ENCODE assay signal across 15 cellular contexts in genomic region chr3:180085122-180085710, GRCh38. TPM values are rescaled to one million over a fixed set of nuclear protein-coding genes. Genes with fewer than 3 reads are reported as not detected.
DNase-seq lines count a peak whose midpoint lies in the region; ATAC-seq, FAIRE-seq and TF ChIP-seq lines count a peak whose summit lies in the region.
"Had no signal": no experiment of that assay in that cellular context is flagged by ENCODE, and none has a peak within 500 bp of the region (broad histone marks: within the 10 kb centered on the region; RNA-seq: fewer than 3 reads in every experiment).

No MANE protein-coding gene starts in this region.

- ATAC-seq in GM19324 (IDR thresholded peaks at IDR 0.05; ENCODE audit: low FRiP score, unreplicated experiment) (peak; percentile 53), HG03432 (IDR thresholded peaks at IDR 0.05; ENCODE audit: unreplicated experiment) (no peak), HG03460 (IDR thresholded peaks at IDR 0.05; ENCODE audit: unreplicated experiment) (no peak)
- ATAC-seq: mucosa of descending colon, pancreas had no signal

- TF ChIP-seq CTCF in GM10266 (IDR thresholded peaks at IDR 0.05; ENCODE audit: control insufficient read depth, insufficient read depth, low read depth, missing control alignments), result peak; percentile 29
- peak; percentile 4 for TF ChIP-seq CTCF in bronchial epithelial cell (IDR thresholded peaks at IDR 0.05; ENCODE audit: insufficient read depth, low read length, severe bottlenecking)

- H3K27me3 ChIP-seq in bronchial epithelial cell (ENCODE audit: control insufficient read depth, insufficient read depth, low read length), result no peaks in the 10 kb centered on the region
- H3K27me3 ChIP-seq: pancreas had no signal

- no peaks in the 10 kb centered on the region for H3K36me3 ChIP-seq in bronchial epithelial cell (ENCODE audit: control insufficient read depth, insufficient read depth, low read length)
- H3K36me3 ChIP-seq: pancreas had no signal

- FAIRE-seq in bronchial epithelial cell (lab: Jason Lieb, UNC), result no peak
- FAIRE-seq: endothelial cell of umbilical vein, pancreas had no signal

- DNase-seq in GM10266 (ENCODE audit: extremely low spot score) (no peak), NCI-H2029 (lab: John Stamatoyannopoulos, UW) (peak; percentile 66), bronchial epithelial cell (ENCODE audit: low read depth) (no peak), activated gamma-delta T cell treated with Interleukin-2 at 50 U/mL for 16 hours (no peak)
- DNase-seq: activated CD4-positive, alpha-beta T cell treated with anti-CD3 and anti-CD28 coated beads for 1 hour; activated naive CD8-positive, alpha-beta T cell treated with anti-CD3 and anti-CD28 coated beads for 36 hours; CD8-positive, alpha-beta memory T cell; islet precursor cell; mucosa of descending colon; pancreas had no signal

- H3K4me3 ChIP-seq in bronchial epithelial cell (ENCODE audit: low read depth, low read length), result no peak overlapping the region
- H3K4me3 ChIP-seq: mucosa of descending colon, pancreas, PC-9 had no signal

RNA-seq across cellular contexts. Expression of gene PEX5L, which starts 48.5 kb away (rescaled TPM):
- under 0.01 TPM in 2 replicates for total RNA-seq in bronchial epithelial cell
- total RNA-seq: activated naive CD8-positive, alpha-beta T cell treated with anti-CD3 and anti-CD28 coated beads for 36 hours; CD8-positive, alpha-beta memory T cell; endothelial cell of umbilical vein had no signal
